In genomic region chr19:47511681-47512080, GRCh38 we compare ENCODE assay signal across 8 cellular contexts. TPM values are rescaled to one million over a fixed set of nuclear protein-coding genes. Genes with fewer than 3 reads are reported as not detected.
DNase-seq lines count a peak whose midpoint lies in the region; ATAC-seq and TF ChIP-seq lines count a peak whose summit lies in the region.
"Had no signal": no experiment of that assay in that cellular context is flagged by ENCODE, and none has a peak within 500 bp of the region (broad histone marks: within the 10 kb centered on the region; RNA-seq: fewer than 3 reads in every experiment).

No MANE protein-coding gene starts in this region.

- peaks cover 20% of the 10 kb centered on the region for H3K4me1 Mint-ChIP-seq in activated T-helper 17 cell treated with anti-CD3 and anti-CD28 coated beads, Interleukin-2, amount 50 U/mL, for 72 hours
- peaks cover 81% of the 10 kb centered on the region for H3K4me1 Mint-ChIP-seq in stimulated activated effector memory CD8-positive, alpha-beta T cell treated with anti-CD3 and anti-CD28 coated beads, Interleukin-12 subunit alpha, Interleukin-12 subunit beta, amount 100 ng/mL, for 72 hours

- WGBS in IMR-90 (ENCODE audit: extremely low coverage in 2 of 2, insufficient read length in 1 of 2), 2 experiments: 61% methylated on average over 2 of the region's 7 CpGs; no CpG with 5 or more reads in 1 of the 2 experiments

- no peak for TF ChIP-seq RAD21 in IMR-90 (IDR thresholded peaks at IDR 0.05; ENCODE audit: low read length)

- DNase-seq in IMR-90 (peak; percentile 61), islet precursor cell (peak; percentile 58), NCI-H2081 treated with DMSO at 0.1 percent for 48 hours (lab: John Stamatoyannopoulos, UW) (no peak)
- DNase-seq in stimulated activated effector memory CD8-positive, alpha-beta T cell treated with anti-CD3 and anti-CD28 coated beads, Interleukin-12 subunit alpha, Interleukin-12 subunit beta, amount 100 ng/mL, for 72 hours (ENCODE audit: low spot score in 2 of 2): no peak
- DNase-seq: SHP77 had no signal

- H3K79me1 ChIP-seq in IMR-90 (ENCODE audit: low read depth in 1 of 2, low read length in 2 of 2): peaks cover 37 to 85% of the 10 kb centered on the region in 2 experiments

- no peak overlapping the region for H2AK5ac ChIP-seq in IMR-90 (ENCODE audit: low read depth, low read length)

- dilution Hi-C loops in IMR-90 (cut with HindIII; ENCODE audit: low sequenced_read_pairs, unreplicated experiment): no loop called here

- no peaks in the 10 kb centered on the region; the same call in 1 of the 2 replicates for H3K36me3 ChIP-seq in IMR-90 (ENCODE audit: control insufficient read depth, insufficient read depth, low read length)

- no peaks in the 10 kb centered on the region for H3K27me3 ChIP-seq in IMR-90 (ENCODE audit: control insufficient read depth, insufficient read depth, low read length)

- H4K91ac ChIP-seq in IMR-90 (ENCODE audit: insufficient read depth, low read depth, low read length): no peak overlapping the region

- peak overlapping the region; percentile 57; the same call in 1 of the 2 replicates for H3K27ac ChIP-seq in IMR-90 (ENCODE audit: insufficient read depth, low read length)

- peak overlapping the region; percentile 98 for H3K27ac Mint-ChIP-seq in activated T-helper 17 cell treated with anti-CD3 and anti-CD28 coated beads, Interleukin-2, amount 50 U/mL, for 72 hours
- peak overlapping the region; percentile 99 for H3K27ac Mint-ChIP-seq in stimulated activated effector memory CD8-positive, alpha-beta T cell treated with anti-CD3 and anti-CD28 coated beads, Interleukin-12 subunit alpha, Interleukin-12 subunit beta, amount 100 ng/mL, for 72 hours

- ATAC-seq in IMR-90 (ENCODE audit: low read depth): no peak
- ATAC-seq in activated T-helper 17 cell treated with anti-CD3 and anti-CD28 coated beads, Interleukin-2, amount 50 U/mL, for 72 hours (replicated peaks): no peak
- no peak for ATAC-seq in stimulated activated effector memory CD8-positive, alpha-beta T cell treated with anti-CD3 and anti-CD28 coated beads, Interleukin-12 subunit alpha, Interleukin-12 subunit beta, amount 100 ng/mL, for 72 hours
- ATAC-seq in HG02885 (IDR thresholded peaks at IDR 0.05; ENCODE audit: poor library complexity, unreplicated experiment): no peak
- no peak for ATAC-seq in HG02870 (IDR thresholded peaks at IDR 0.05; ENCODE audit: unreplicated experiment)

- H2BK15ac ChIP-seq in IMR-90 (ENCODE audit: low read depth, low read length): no peak overlapping the region

- no peak overlapping the region for H4K5ac ChIP-seq in IMR-90 (ENCODE audit: low read depth, low read length)

- no peak for TF ChIP-seq POLR2A in IMR-90 (IDR thresholded peaks at IDR 0.05; ENCODE audit: low read depth, low read length)

- no peak for TF ChIP-seq CTCF in IMR-90 (conservative IDR thresholded peaks at IDR 0.05; ENCODE audit: low read depth, low read length)

- H3K4me3 Mint-ChIP-seq in activated T-helper 17 cell treated with anti-CD3 and anti-CD28 coated beads, Interleukin-2, amount 50 U/mL, for 72 hours: peak overlapping the region; percentile 96
- peak overlapping the region; percentile 100 for H3K4me3 Mint-ChIP-seq in stimulated activated effector memory CD8-positive, alpha-beta T cell treated with anti-CD3 and anti-CD28 coated beads, Interleukin-12 subunit alpha, Interleukin-12 subunit beta, amount 100 ng/mL, for 72 hours

- H3K4me1 ChIP-seq in IMR-90 (ENCODE audit: control insufficient read depth, insufficient read depth, low read length): peaks cover 18% of the 10 kb centered on the region

- CTCF ChIA-PET in IMR-90 (lab: Yijun Ruan, JAX): no interaction called here

- peak overlapping the region; percentile 50 for H2AK9ac ChIP-seq in IMR-90 (replicated peaks; ENCODE audit: low read depth, low read length, poor library complexity)

- H3K9me3 ChIP-seq in IMR-90 (ENCODE audit: control insufficient read depth, insufficient read depth, low read length): no peaks in the 10 kb centered on the region

- peaks cover 67% of the 10 kb centered on the region for H4K20me1 ChIP-seq in IMR-90 (ENCODE audit: insufficient read depth, low read length)

- no peak overlapping the region for H2BK5ac ChIP-seq in IMR-90 (ENCODE audit: low read depth, low read length, poor library complexity, severe bottlenecking)

- H3K56ac ChIP-seq in IMR-90 (ENCODE audit: extremely low read depth, insufficient read depth, low read length): no peak overlapping the region

- peak overlapping the region; percentile 77; the same call in 1 of the 2 replicates for H3K4me2 ChIP-seq in IMR-90 (ENCODE audit: low read depth, low read length)

- H3K23ac ChIP-seq in IMR-90 (ENCODE audit: low read depth, low read length): 0 out of 2 replicates have a peak overlapping the region, but pooled peaks have one; percentile 28

- no peak overlapping the region for H2BK120ac ChIP-seq in IMR-90 (ENCODE audit: low read depth, low read length)

- H3K27me3 Mint-ChIP-seq in activated T-helper 17 cell treated with anti-CD3 and anti-CD28 coated beads, Interleukin-2, amount 50 U/mL, for 72 hours: no peaks in the 10 kb centered on the region

- H3K9ac ChIP-seq in IMR-90 (ENCODE audit: low read depth, low read length): no peak overlapping the region

- no peaks in the 10 kb centered on the region for H3K9me3 Mint-ChIP-seq in activated T-helper 17 cell treated with anti-CD3 and anti-CD28 coated beads, Interleukin-2, amount 50 U/mL, for 72 hours
- no peaks in the 10 kb centered on the region for H3K9me3 Mint-ChIP-seq in stimulated activated effector memory CD8-positive, alpha-beta T cell treated with anti-CD3 and anti-CD28 coated beads, Interleukin-12 subunit alpha, Interleukin-12 subunit beta, amount 100 ng/mL, for 72 hours

- intact Hi-C loops in IMR-90 (cut with micrococcal nuclease): loop anchor here (10.0 kb wide), 1 partner anchor 153 kb away; no protein-coding TSS in a partner anchor

- no peak overlapping the region for H3K14ac ChIP-seq in IMR-90 (replicated peaks; ENCODE audit: low read depth, low read length)

- no peak overlapping the region for H2BK20ac ChIP-seq in IMR-90 (ENCODE audit: low read depth, low read length)

- no peak overlapping the region for H3K18ac ChIP-seq in IMR-90 (ENCODE audit: low read depth, low read length)

- no peak overlapping the region for H3K4ac ChIP-seq in IMR-90 (ENCODE audit: low read depth, low read length)

- peaks cover 25% of the 10 kb centered on the region for H3K9me1 ChIP-seq in IMR-90 (ENCODE audit: insufficient read depth, low read length)

- no TSS peak for BruUV-seq in IMR-90 (replicated peaks; lab: Mats Ljungman, UMichigan)

- no peak overlapping the region for H4K8ac ChIP-seq in IMR-90 (ENCODE audit: low read depth in 2 of 2, low read length in 2 of 2)

- H3K4me3 ChIP-seq in IMR-90 (ENCODE audit: insufficient read depth, low read depth, low read length): no peak overlapping the region

- H2AFZ ChIP-seq in IMR-90 (replicated peaks; ENCODE audit: low read length, poor library complexity): no peak overlapping the region

- peaks cover 13% of the 10 kb centered on the region for H3K36me3 Mint-ChIP-seq in activated T-helper 17 cell treated with anti-CD3 and anti-CD28 coated beads, Interleukin-2, amount 50 U/mL, for 72 hours (ENCODE audit: low read depth)
- peaks cover 32% of the 10 kb centered on the region for H3K36me3 Mint-ChIP-seq in stimulated activated effector memory CD8-positive, alpha-beta T cell treated with anti-CD3 and anti-CD28 coated beads, Interleukin-12 subunit alpha, Interleukin-12 subunit beta, amount 100 ng/mL, for 72 hours

- POLR2A ChIA-PET in IMR-90 (lab: Charles Lee; ENCODE audit: unreplicated experiment): interaction anchor here (1.0 kb wide), 1 partner anchor 11 kb away, joined by 3 read pairs; no protein-coding TSS in a partner anchor

- in situ Hi-C loops in IMR-90 (cut with MboI; ENCODE audit: low sequenced_read_pairs): no loop called here

TF ChIP-seq in IMR-90, 13 proteins besides CTCF, POLR2A, EP300 and RAD21 (continues in another document):
- no peak for TF ChIP-seq MAFK (IDR thresholded peaks at IDR 0.05; ENCODE audit: low read depth, low read length)
- TF ChIP-seq SMC3 (IDR thresholded peaks at IDR 0.05; ENCODE audit: low read depth, low read length): no peak
- TF ChIP-seq CEBPB (IDR thresholded peaks at IDR 0.05; ENCODE audit: low read depth, low read length): no peak
- no peak for TF ChIP-seq MXI1 (IDR thresholded peaks at IDR 0.05; ENCODE audit: borderline replicate concordance, low read depth, low read length)
- TF ChIP-seq RFX5 (IDR thresholded peaks at IDR 0.05; ENCODE audit: low read depth, low read length): no peak
- no peak for TF ChIP-seq MAZ (IDR thresholded peaks at IDR 0.05; ENCODE audit: borderline replicate concordance, low read depth, low read length)
- no peak for TF ChIP-seq FOS (IDR thresholded peaks at IDR 0.05; ENCODE audit: low read depth, low read length)
- TF ChIP-seq NFE2L2 (IDR thresholded peaks at IDR 0.05; ENCODE audit: low read depth, low read length): no peak
- no peak for TF ChIP-seq BHLHE40 (IDR thresholded peaks at IDR 0.05; ENCODE audit: low read depth, low read length)
- no peak for TF ChIP-seq RCOR1 (IDR thresholded peaks at IDR 0.05; ENCODE audit: insufficient replicate concordance, low read length)
- TF ChIP-seq CHD1 (IDR thresholded peaks at IDR 0.05; ENCODE audit: low read depth, low read length): no peak

RNA-seq across cellular contexts. Expression of gene NAPA, which starts 3.2 kb away (rescaled TPM):
- 51.7 and 76.4 TPM in 2 replicates for total RNA-seq in IMR-90 (2012; rRNA removed)
- polyA plus RNA-seq in IMR-90 (2012; rRNA removed): 126 and 139 TPM in 2 replicates
- polyA plus RNA-seq in IMR-90 (2012; cell fraction: cytosol; rRNA removed): 107 and 159 TPM in 2 replicates
- 81.6 and 139 TPM in 2 replicates for polyA plus RNA-seq in IMR-90 (2012; cell fraction: nucleus; rRNA removed; ENCODE audit: low replicate concordance)
- 10 to 100 TPM; 33.7 to 72.4 TPM for total RNA-seq in activated T-helper 17 cell treated with anti-CD3 and anti-CD28 coated beads, Interleukin-2, amount 50 U/mL, for 72 hours

RNA-seq across cellular contexts. Expression of gene KPTN, which starts 27.7 kb away (rescaled TPM):
- 3.9 and 4.1 TPM in 2 replicates for total RNA-seq in IMR-90 (2012; rRNA removed)
- 13.5 and 15.4 TPM in 2 replicates for polyA plus RNA-seq in IMR-90 (2012; rRNA removed)
- polyA plus RNA-seq in IMR-90 (2012; cell fraction: cytosol; rRNA removed): 8.7 and 12.4 TPM in 2 replicates
- 32.1 and 54.1 TPM in 2 replicates for polyA plus RNA-seq in IMR-90 (2012; cell fraction: nucleus; rRNA removed; ENCODE audit: low replicate concordance)
- total RNA-seq in activated T-helper 17 cell treated with anti-CD3 and anti-CD28 coated beads, Interleukin-2, amount 50 U/mL, for 72 hours: 10 to 100 TPM; 12.9 to 17.7 TPM

RNA-seq across cellular contexts. Expression of gene SLC8A2, which starts 40.0 kb away (rescaled TPM):
- not detected in 2 replicates for total RNA-seq in IMR-90 (2012; rRNA removed)
- 0.05 and 0.10 TPM in 2 replicates for polyA plus RNA-seq in IMR-90 (2012; rRNA removed)
- polyA plus RNA-seq in IMR-90 (2012; cell fraction: cytosol; rRNA removed): 0.14 TPM in 1 of 2 replicates, not detected in the other
- polyA plus RNA-seq in IMR-90 (2012; cell fraction: nucleus; rRNA removed; ENCODE audit: low replicate concordance): 0.32 and 0.45 TPM in 2 replicates
- total RNA-seq in activated T-helper 17 cell treated with anti-CD3 and anti-CD28 coated beads, Interleukin-2, amount 50 U/mL, for 72 hours: under 1 TPM; 0.06 to 0.50 TPM

Comparison
In these comparisons a context has a peak if more than half of its experiments do, and no peak if none do; other contexts are left out.
1. DNase-seq: peak in IMR-90 (single experiment) and islet precursor cell (single experiment); none in stimulated activated effector memory CD8-positive, alpha-beta T cell treated with anti-CD3 and anti-CD28 coated beads, Interleukin-12 subunit alpha, Interleukin-12 subunit beta, amount 100 ng/mL, for 72 hours (0 of 2) and NCI-H2081 treated with DMSO at 0.1 percent for 48 hours (single experiment).